1 cellular context compared by ENCODE assay signal in genomic region chr13:27338816-27339215, GRCh38.
TF ChIP-seq lines count a peak whose summit lies in the region.

No MANE protein-coding gene starts in this region.

TF ChIP-seq in SK-N-SH treated with all-trans-retinoic acid at 6 μM for 48 hours, 23 proteins besides CTCF, POLR2A, EP300 and RAD21 (continued from another document):
- no peak for TF ChIP-seq CSDC2 (CRISPR knock-in tag; IDR thresholded peaks at IDR 0.05)
- TF ChIP-seq GLIS3 (CRISPR knock-in tag; IDR thresholded peaks at IDR 0.05) = no peak
- TF ChIP-seq SNAI2 (CRISPR knock-in tag; IDR thresholded peaks at IDR 0.05) = no peak
- TF ChIP-seq TOX (CRISPR knock-in tag; IDR thresholded peaks at IDR 0.05; ENCODE audit: borderline replicate concordance) = no peak
- TF ChIP-seq ZFP30 (CRISPR knock-in tag; IDR thresholded peaks at IDR 0.05) = no peak
- TF ChIP-seq PATZ1 (CRISPR knock-in tag; IDR thresholded peaks at IDR 0.05; ENCODE audit: borderline replicate concordance) = no peak
- TF ChIP-seq RARB (CRISPR knock-in tag; IDR thresholded peaks at IDR 0.05) = no peak
- no peak for TF ChIP-seq ESRRG (CRISPR knock-in tag; IDR thresholded peaks at IDR 0.05)
